22 cellular contexts compared by ENCODE assay signal in the genomic region with DNA sequence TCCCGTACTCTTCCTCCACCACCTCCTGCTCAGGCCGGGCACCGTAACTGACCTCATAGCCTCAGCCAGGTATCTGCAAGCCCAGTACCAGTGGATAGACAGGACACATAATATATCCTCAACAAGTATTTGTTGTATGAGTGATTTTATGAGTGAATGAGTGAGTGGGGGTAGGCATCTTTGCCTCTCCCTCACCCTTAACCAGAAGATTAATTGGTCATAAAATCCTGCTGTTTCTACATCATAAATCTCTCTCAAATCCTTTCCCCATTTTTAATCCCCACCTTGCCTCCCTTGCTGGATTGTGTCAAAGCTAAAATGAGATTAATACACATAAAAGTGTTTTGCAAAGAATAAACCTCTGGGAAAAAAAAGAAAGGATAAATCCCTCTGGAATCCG. TPM values are rescaled to one million over a fixed set of nuclear protein-coding genes. Genes with fewer than 3 reads are reported as not detected.
DNase-seq lines count a peak whose midpoint lies in the region; ATAC-seq, FAIRE-seq and TF ChIP-seq lines count a peak whose summit lies in the region.
"Had no signal": no experiment of that assay in that cellular context is flagged by ENCODE, and none has a peak within 500 bp of the region (broad histone marks: within the 10 kb centered on the region; RNA-seq: fewer than 3 reads in every experiment).

No MANE protein-coding gene starts in this region.

- no peaks in the 10 kb centered on the region for H3K79me2 ChIP-seq in PC-3 (ENCODE audit: low read length)

- ATAC-seq in PC-3 (peak; percentile 76), psoas muscle (no peak)
- ATAC-seq: HCT116 had no signal

- H3K9ac ChIP-seq in PC-3 (ENCODE audit: low read length): no peak overlapping the region

- TF ChIP-seq CTCF in PC-3 (conservative IDR thresholded peaks at IDR 0.05; ENCODE audit: low read depth, low read length) (no peak), mesothelial cell of epicardium (IDR thresholded peaks at IDR 0.05; ENCODE audit: unreplicated experiment) (no peak), psoas muscle (IDR thresholded peaks at IDR 0.05) (no peak)

- no peaks in the 10 kb centered on the region for H3K27me3 Mint-ChIP-seq in mesothelial cell of epicardium (ENCODE audit: low read depth)

- H3K27me3 ChIP-seq in PC-3 (ENCODE audit: low read length) (no peaks in the 10 kb centered on the region), psoas muscle (ENCODE audit: insufficient read depth in 3 of 3, low read length in 2 of 3) (no peaks in the 10 kb centered on the region)
- H3K27me3 ChIP-seq: BE2C had no signal

- H3K9me3 ChIP-seq in PC-3 (ENCODE audit: low read length) (no peaks in the 10 kb centered on the region), psoas muscle (no peaks in the 10 kb centered on the region)
- H3K9me3 ChIP-seq: BE2C had no signal

- CTCF ChIA-PET in PC-3 (lab: Charles Lee): no interaction called here

- no TSS peak for BruUV-seq in PC-3 (replicated peaks; lab: Mats Ljungman, UMichigan)

- H4K20me1 ChIP-seq in PC-3 (ENCODE audit: low read length): no peaks in the 10 kb centered on the region

- H3K9me2 ChIP-seq in PC-3 (replicated peaks; ENCODE audit: low read length): no peaks in the 10 kb centered on the region

- H3F3A ChIP-seq in PC-3 (ENCODE audit: low read length, unreplicated experiment): no peaks in the 10 kb centered on the region

- POLR2A ChIA-PET in PC-3 (lab: Charles Lee; ENCODE audit: unreplicated experiment): interaction anchor here (0.6 to 0.7 kb wide), 2 partner anchors 8 to 36 kb away, joined by 3 to 4 read pairs; no protein-coding TSS in a partner anchor

- H3K4me2 ChIP-seq in PC-3 (ENCODE audit: low read length): no peak overlapping the region

- H3K27ac Mint-ChIP-seq in mesothelial cell of epicardium: peak overlapping the region; percentile 32
- H3K27ac Mint-ChIP-seq: CD8-positive, alpha-beta memory T cell had no signal

- no peak for DNase-seq in GM12892 (ENCODE audit: insufficient read length)
- peak; percentile 31 for DNase-seq in NCI-H524 treated with DMSO at 0.1 percent for 48 hours (lab: John Stamatoyannopoulos, UW)
- DNase-seq in PC-3: no peak
- DNase-seq in mesothelial cell of epicardium (ENCODE audit: low spot score in 2 of 2, unreplicated experiment in 2 of 2): no peak
- DNase-seq in NCI-H2196 (lab: John Stamatoyannopoulos, UW; ENCODE audit: unreplicated experiment): no peak
- DNase-seq in DMS79 treated with DMSO at 0.1 percent for 48 hours (lab: John Stamatoyannopoulos, UW): no peak
- DNase-seq in psoas muscle: no peak
- DNase-seq in AG20443 (ENCODE audit: low spot score): no peak
- DNase-seq: 8988T; BE2C; C1 segment of cervical spinal cord; CD4-positive, CD25-positive, alpha-beta regulatory T cell; CD8-positive, alpha-beta memory T cell; COR-L47; DMS 273 treated with DMSO at 0.1 percent for 48 hours; DMS53; GOT3; H7 had no signal

- peak; percentile 36 for FAIRE-seq in GM12892 (lab: Jason Lieb, UNC)
- FAIRE-seq: G401.6, GM12891 had no signal

- H3K36me3 ChIP-seq in PC-3 (ENCODE audit: low read depth, low read length) (no peaks in the 10 kb centered on the region), psoas muscle (ENCODE audit: insufficient read depth in 1 of 2, low read depth in 1 of 2) (no peaks in the 10 kb centered on the region)
- H3K36me3 ChIP-seq: BE2C had no signal

- intact Hi-C loops in PC-3 (cut with micrococcal nuclease): no loop called here
- intact Hi-C loops in psoas muscle (cut with DNase I): no loop called here

- H3K27ac ChIP-seq in PC-3 (ENCODE audit: low read length): no peak overlapping the region
- H3K27ac ChIP-seq in psoas muscle: no peak overlapping the region
- H3K27ac ChIP-seq: HL-60 had no signal

- H3K36me3 Mint-ChIP-seq in mesothelial cell of epicardium: no peaks in the 10 kb centered on the region
- H3K36me3 Mint-ChIP-seq: CD4-positive, CD25-positive, alpha-beta regulatory T cell; CD8-positive, alpha-beta memory T cell had no signal

- peaks cover 22% of the 10 kb centered on the region for H3K4me1 Mint-ChIP-seq in mesothelial cell of epicardium
- H3K4me1 Mint-ChIP-seq: CD8-positive, alpha-beta memory T cell had no signal

- H3K9me3 Mint-ChIP-seq in mesothelial cell of epicardium: peaks cover 7% of the 10 kb centered on the region
- H3K9me3 Mint-ChIP-seq: CD4-positive, CD25-positive, alpha-beta regulatory T cell; CD8-positive, alpha-beta memory T cell had no signal

- H3K4me1 ChIP-seq in PC-3 (ENCODE audit: insufficient read depth, low read length) (peaks cover 4% of the 10 kb centered on the region; the same call in 1 of the 2 replicates), psoas muscle (no peaks in the 10 kb centered on the region)
- H3K4me1 ChIP-seq: BE2C had no signal

- H2AFZ ChIP-seq in PC-3 (ENCODE audit: low read length): no peak overlapping the region

- TF ChIP-seq POLR2A in GM12892 (IDR thresholded peaks at IDR 0.05; ENCODE audit: low read depth, low read length): no peak

- no peak overlapping the region for H3K4me3 Mint-ChIP-seq in mesothelial cell of epicardium
- H3K4me3 Mint-ChIP-seq: CD4-positive, CD25-positive, alpha-beta regulatory T cell; CD8-positive, alpha-beta memory T cell had no signal

- H3K4me3 ChIP-seq in PC-3 (ENCODE audit: low read length) (no peak overlapping the region), psoas muscle (no peak overlapping the region)

- WGBS in psoas muscle, 3 donors: 76 to 91% (median 89%) methylated on average over 4 of the region's 4 CpGs

RNA-seq across cellular contexts. Expression of gene HMGB1, which starts 44.4 kb away (rescaled TPM):
- 575 TPM for polyA plus RNA-seq in GM12892 (2012; ENCODE audit: missing spikeins)
- 497 and 567 TPM in 2 replicates for total RNA-seq in PC-3 (2014; rRNA removed)
- total RNA-seq in mesothelial cell of epicardium: 465 to 476 TPM (median 465 TPM) in 3 replicates
- 100 to 1,000 TPM; 126 to 216 (median 187) TPM for total RNA-seq in psoas muscle
- 100 to 1,000 TPM; 173 to 332 (median 295) TPM for polyA plus RNA-seq in psoas muscle
